9 cellular contexts compared by ENCODE assay signal in the genomic region with DNA sequence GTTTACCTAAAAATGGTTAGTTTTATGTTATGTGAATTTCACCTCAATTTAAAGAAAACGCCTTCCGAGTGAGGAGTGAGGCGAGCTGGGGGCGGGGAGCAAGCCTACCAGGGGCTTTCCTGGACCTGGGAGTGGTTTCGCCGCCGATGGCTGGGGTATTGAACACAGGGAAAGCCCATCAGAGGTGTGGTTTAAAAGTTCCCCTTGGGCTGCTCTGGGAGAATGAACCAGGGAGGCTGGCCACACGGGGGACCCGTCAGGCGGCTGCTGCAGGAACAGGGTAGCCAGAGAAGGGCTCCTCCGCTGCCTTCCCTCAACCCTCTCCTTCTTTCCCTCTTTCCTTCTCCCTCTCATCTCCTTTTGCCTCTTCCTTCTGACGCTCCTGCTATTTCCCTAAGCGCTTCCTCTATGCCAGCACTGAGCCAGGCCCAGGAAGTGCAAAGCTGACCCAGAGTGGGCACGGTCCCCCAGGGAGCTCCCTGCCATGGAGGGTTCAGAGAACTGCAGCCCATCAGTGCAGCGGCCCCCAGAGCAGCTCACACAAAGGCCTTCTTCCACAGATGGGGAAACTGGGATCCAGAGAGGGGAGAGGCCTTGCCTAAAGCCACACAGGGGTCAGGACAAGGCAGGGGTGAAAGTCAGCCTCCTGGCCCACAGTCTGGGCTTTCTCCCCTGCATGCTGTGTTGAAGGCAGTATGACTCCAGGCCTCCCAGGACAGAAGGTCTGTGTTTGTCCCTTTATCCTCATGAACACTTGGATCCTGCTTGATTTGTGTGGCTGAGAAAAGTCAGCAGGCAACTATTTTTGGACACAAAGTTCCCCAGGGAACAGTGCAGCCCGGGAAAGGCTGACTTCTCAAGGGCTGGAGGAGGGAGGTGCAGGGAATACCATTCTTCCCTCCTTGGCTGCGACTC. TPM values are rescaled to one million over a fixed set of nuclear protein-coding genes. Genes with fewer than 3 reads are reported as not detected.
DNase-seq lines count a peak whose midpoint lies in the region; ATAC-seq and TF ChIP-seq lines count a peak whose summit lies in the region.
"Had no signal": no experiment of that assay in that cellular context is flagged by ENCODE, and none has a peak within 500 bp of the region (broad histone marks: within the 10 kb centered on the region; RNA-seq: fewer than 3 reads in every experiment).

No MANE protein-coding gene starts in this region.

- H3K36me3 ChIP-seq in naive thymus-derived CD4-positive, alpha-beta T cell (ENCODE audit: control insufficient read depth in 2 of 3, insufficient read depth in 3 of 3, low read length in 3 of 3): peaks cover 15 to 52% (median 33%) of the 10 kb centered on the region in 3 experiments
- peaks cover 4 to 33% (median 24%) of the 10 kb centered on the region in 5 donors for H3K36me3 ChIP-seq in subcutaneous abdominal adipose tissue (ENCODE audit: control insufficient read depth in 5 of 5, insufficient read depth in 5 of 5, low read length in 5 of 5)

- no peaks in the 10 kb centered on the region for H3K27me3 ChIP-seq in naive thymus-derived CD4-positive, alpha-beta T cell (ENCODE audit: control insufficient read depth in 2 of 2, insufficient read depth in 2 of 2, low read length in 2 of 2)
- H3K27me3 ChIP-seq in subcutaneous abdominal adipose tissue (ENCODE audit: control insufficient read depth in 5 of 5, insufficient read depth in 4 of 5, low read length in 5 of 5): no peaks in the 10 kb centered on the region

- H3K4me3 Mint-ChIP-seq in naive thymus-derived CD4-positive, alpha-beta T cell: peak overlapping the region; percentile 89 to 100 (median 96)

- no peaks in the 10 kb centered on the region for H3K27me3 Mint-ChIP-seq in naive thymus-derived CD4-positive, alpha-beta T cell

- POLR2A ChIA-PET in naive thymus-derived CD4-positive, alpha-beta T cell (lab: Charles Lee): interaction anchor here (1.0 to 33.2 kb wide), 3 partner anchors 12 to 204 kb away, joined by 3 to 978 read pairs (median 148); a partner anchor contains a TSS

- H3K36me3 Mint-ChIP-seq in naive thymus-derived CD4-positive, alpha-beta T cell: peaks cover 13 to 70% (median 39%) of the 10 kb centered on the region in 5 donors

- DNase-seq in AG08395 (ENCODE audit: low spot score): peak; percentile 68
- DNase-seq in HFF-Myc (ENCODE audit: extremely low read depth, low read depth): no peak
- DNase-seq in activated CD4-positive, alpha-beta T cell treated with anti-CD3 and anti-CD28 coated beads for 24 hours (ENCODE audit: low read depth in 2 of 2): peak; percentile 52 to 71
- peak; percentile 35 for DNase-seq in dedifferentiated amniotic fluid mesenchymal stem cell (ENCODE audit: extremely low spot score)
- DNase-seq in naive thymus-derived CD4-positive, alpha-beta T cell: peak in 6 of 9 donors; percentile 40 to 87 (median 46)
- no peak for DNase-seq in NCI-H146 (lab: John Stamatoyannopoulos, UW)
- no peak for DNase-seq in NCI-H526 treated with DMSO at 0.1 percent for 48 hours (lab: John Stamatoyannopoulos, UW)

- ATAC-seq in naive thymus-derived CD4-positive, alpha-beta T cell: peak; percentile 39

- H3K4me3 ChIP-seq in HFF-Myc (replicated peaks; ENCODE audit: low read depth, low read length) (no peak overlapping the region), subcutaneous abdominal adipose tissue (ENCODE audit: low read depth in 1 of 5, low read length in 5 of 5) (peak overlapping the region in 4 of 5 donors; percentile 14 to 36 (median 30))
- H3K4me3 ChIP-seq in naive thymus-derived CD4-positive, alpha-beta T cell (ENCODE audit: low read length): peak overlapping the region; percentile 59

- H3K4me1 ChIP-seq in naive thymus-derived CD4-positive, alpha-beta T cell (ENCODE audit: control insufficient read depth in 2 of 2, insufficient read depth in 2 of 2, low read length in 2 of 2): peaks cover 70 to 75% of the 10 kb centered on the region in 2 donors
- peaks cover 26 to 71% (median 67%) of the 10 kb centered on the region in 5 donors for H3K4me1 ChIP-seq in subcutaneous abdominal adipose tissue (ENCODE audit: control insufficient read depth in 5 of 5, insufficient read depth in 5 of 5, low read length in 5 of 5)

- H3K4me1 Mint-ChIP-seq in naive thymus-derived CD4-positive, alpha-beta T cell: peaks cover 60 to 76% (median 66%) of the 10 kb centered on the region in 7 donors

- intact Hi-C loops in naive thymus-derived CD4-positive, alpha-beta T cell (cut with micrococcal nuclease): loop anchor here (10.0 kb wide), 3 partner anchors 228 to 1158 kb away; a partner anchor contains a TSS

- H3K9me3 Mint-ChIP-seq in naive thymus-derived CD4-positive, alpha-beta T cell: peaks cover 0 to 4% (median 0%) of the 10 kb centered on the region in 11 donors

- peak; percentile 14 for TF ChIP-seq CTCF in HFF-Myc (IDR thresholded peaks at IDR 0.05; ENCODE audit: low read depth, low read length, missing control alignments)

- peak overlapping the region; percentile 87 for H3K27ac ChIP-seq in naive thymus-derived CD4-positive, alpha-beta T cell (ENCODE audit: low read depth, low read length)
- H3K27ac ChIP-seq in subcutaneous abdominal adipose tissue (ENCODE audit: low read depth, low read length): peak overlapping the region; percentile 96

- H3K9ac ChIP-seq in subcutaneous abdominal adipose tissue (ENCODE audit: low read length in 5 of 5): peak overlapping the region; percentile 62 to 75 (median 71)

- CTCF ChIA-PET in naive thymus-derived CD4-positive, alpha-beta T cell (lab: Charles Lee): interaction anchor here (0.9 to 7.0 kb wide), 3 partner anchors 10 to 22 kb away, joined by 3 to 54 read pairs (median 4); no protein-coding TSS in a partner anchor

- H3K9me3 ChIP-seq in naive thymus-derived CD4-positive, alpha-beta T cell (ENCODE audit: control insufficient read depth in 2 of 3, low read length in 3 of 3): no peaks in the 10 kb centered on the region
- no peaks in the 10 kb centered on the region for H3K9me3 ChIP-seq in subcutaneous abdominal adipose tissue (ENCODE audit: control insufficient read depth in 5 of 5, low read length in 5 of 5)

- peak overlapping the region; percentile 88 to 100 (median 96) for H3K27ac Mint-ChIP-seq in naive thymus-derived CD4-positive, alpha-beta T cell

RNA-seq across cellular contexts. Expression of a gene that starts 4.6 kb away (rescaled TPM):
- total RNA-seq in naive thymus-derived CD4-positive, alpha-beta T cell: 100 to 1,000 TPM; 276 to 403 (median 375) TPM
- polyA plus RNA-seq in naive thymus-derived CD4-positive, alpha-beta T cell: 10 to 100 TPM; 20.5 to 39.6 TPM

RNA-seq across cellular contexts. Expression of a gene that starts 53.5 kb away (rescaled TPM):
- not detected for total RNA-seq in naive thymus-derived CD4-positive, alpha-beta T cell
- polyA plus RNA-seq in naive thymus-derived CD4-positive, alpha-beta T cell: not detected
- total RNA-seq: lower leg skin had no signal

Comparison
In these comparisons a context has a peak if more than half of its experiments do, and no peak if none do; other contexts are left out.
1. DNase-seq: peak in AG08395 (single experiment), activated CD4-positive, alpha-beta T cell treated with anti-CD3 and anti-CD28 coated beads for 24 hours (2 of 2), dedifferentiated amniotic fluid mesenchymal stem cell (single experiment) and naive thymus-derived CD4-positive, alpha-beta T cell (6 of 9); none in HFF-Myc (single experiment), NCI-H146 (single experiment) and NCI-H526 treated with DMSO at 0.1 percent for 48 hours (single experiment).